Comparison of ENCODE assay signal across 1 cellular context in genomic region chr15:40128746-40129660, GRCh38.
TF ChIP-seq lines count a peak whose summit lies in the region.

No MANE protein-coding gene starts in this region.

TF ChIP-seq in H1, 55 proteins besides CTCF, POLR2A, EP300 and RAD21:
- TF ChIP-seq CHD2 (IDR thresholded peaks at IDR 0.05; ENCODE audit: low read length): no peak
- TF ChIP-seq JUN (IDR thresholded peaks at IDR 0.05; ENCODE audit: low read depth, low read length): no peak
- TF ChIP-seq RXRA (IDR thresholded peaks at IDR 0.05; ENCODE audit: insufficient read depth, low read depth, low read length): no peak
- no peak for TF ChIP-seq CBX5 (IDR thresholded peaks at IDR 0.05; ENCODE audit: low read depth, low read length)
- no peak for TF ChIP-seq POLR2AphosphoS5 (IDR thresholded peaks at IDR 0.05; ENCODE audit: low read depth, low read length)
- TF ChIP-seq CREB1 (IDR thresholded peaks at IDR 0.05): no peak
- no peak for TF ChIP-seq NRF1 (IDR thresholded peaks at IDR 0.05; ENCODE audit: low read depth, low read length)
- TF ChIP-seq TAF7 (optimal IDR thresholded peaks at IDR 0.05; ENCODE audit: borderline replicate concordance, low read depth, low read length): no peak
- no peak for TF ChIP-seq RBBP5 (IDR thresholded peaks at IDR 0.05; ENCODE audit: borderline replicate concordance, low read depth, low read length)
- TF ChIP-seq TCF12 (IDR thresholded peaks at IDR 0.05; ENCODE audit: low read depth, low read length): no peak
- no peak for TF ChIP-seq RNF2 (IDR thresholded peaks at IDR 0.05; ENCODE audit: borderline replicate concordance, low read depth, low read length, missing control alignments, poor library complexity, severe bottlenecking)
- no peak for TF ChIP-seq SRF (IDR thresholded peaks at IDR 0.05; ENCODE audit: low read depth, low read length)
- TF ChIP-seq SIN3A (conservative IDR thresholded peaks at IDR 0.05 in 1 of 2, IDR thresholded peaks at IDR 0.05 in 1 of 2; ENCODE audit: low read depth in 1 of 2, low read length in 2 of 2): no peak
- TF ChIP-seq POU5F1 (IDR thresholded peaks at IDR 0.05; ENCODE audit: low read depth, low read length): no peak
- no peak for TF ChIP-seq YY1 (IDR thresholded peaks at IDR 0.05; ENCODE audit: low read depth, low read length)
- TF ChIP-seq KDM4A (IDR thresholded peaks at IDR 0.05; ENCODE audit: low read depth, low read length, severe bottlenecking): no peak
- TF ChIP-seq RFX5 (IDR thresholded peaks at IDR 0.05; ENCODE audit: borderline replicate concordance, low read depth, low read length): no peak
